ENCODE assay signal across 1 cellular context in the genomic region with DNA sequence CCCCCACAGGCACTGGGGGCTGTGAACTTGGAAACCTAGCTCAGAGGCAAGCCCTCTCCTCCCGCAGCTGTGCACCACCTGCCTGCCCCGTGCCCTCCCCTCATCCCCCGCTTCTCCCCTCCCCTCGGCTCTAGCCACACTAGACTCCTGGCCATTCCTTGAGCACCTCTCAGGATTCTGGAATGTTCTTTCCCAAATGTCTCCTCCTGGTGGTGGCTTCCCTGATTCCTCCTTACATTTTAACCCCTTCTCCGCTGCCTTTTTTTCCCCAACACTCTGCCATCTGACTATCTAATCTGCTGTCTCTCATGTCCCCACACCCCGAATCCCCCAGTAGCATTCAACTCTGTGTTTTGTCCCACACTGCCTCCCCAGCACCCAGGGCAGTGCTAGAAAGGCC.
TF ChIP-seq lines count a peak whose summit lies in the region.

No MANE protein-coding gene starts in this region.

TF ChIP-seq in IMR-90, 13 proteins besides CTCF, POLR2A, EP300 and RAD21:
- no peak for TF ChIP-seq FOS (IDR thresholded peaks at IDR 0.05; ENCODE audit: low read depth, low read length)
- TF ChIP-seq RFX5 (IDR thresholded peaks at IDR 0.05; ENCODE audit: low read depth, low read length), result no peak
- TF ChIP-seq USF2 (IDR thresholded peaks at IDR 0.05; ENCODE audit: low read depth, low read length), result no peak
- no peak for TF ChIP-seq CEBPB (IDR thresholded peaks at IDR 0.05; ENCODE audit: low read depth, low read length)
- no peak for TF ChIP-seq NFE2L2 (IDR thresholded peaks at IDR 0.05; ENCODE audit: low read depth, low read length)
TF ChIP-seq in IMR-90: peak in this region for 0.
